Comparison of ENCODE assay signal across 8 cellular contexts in the genomic region with DNA sequence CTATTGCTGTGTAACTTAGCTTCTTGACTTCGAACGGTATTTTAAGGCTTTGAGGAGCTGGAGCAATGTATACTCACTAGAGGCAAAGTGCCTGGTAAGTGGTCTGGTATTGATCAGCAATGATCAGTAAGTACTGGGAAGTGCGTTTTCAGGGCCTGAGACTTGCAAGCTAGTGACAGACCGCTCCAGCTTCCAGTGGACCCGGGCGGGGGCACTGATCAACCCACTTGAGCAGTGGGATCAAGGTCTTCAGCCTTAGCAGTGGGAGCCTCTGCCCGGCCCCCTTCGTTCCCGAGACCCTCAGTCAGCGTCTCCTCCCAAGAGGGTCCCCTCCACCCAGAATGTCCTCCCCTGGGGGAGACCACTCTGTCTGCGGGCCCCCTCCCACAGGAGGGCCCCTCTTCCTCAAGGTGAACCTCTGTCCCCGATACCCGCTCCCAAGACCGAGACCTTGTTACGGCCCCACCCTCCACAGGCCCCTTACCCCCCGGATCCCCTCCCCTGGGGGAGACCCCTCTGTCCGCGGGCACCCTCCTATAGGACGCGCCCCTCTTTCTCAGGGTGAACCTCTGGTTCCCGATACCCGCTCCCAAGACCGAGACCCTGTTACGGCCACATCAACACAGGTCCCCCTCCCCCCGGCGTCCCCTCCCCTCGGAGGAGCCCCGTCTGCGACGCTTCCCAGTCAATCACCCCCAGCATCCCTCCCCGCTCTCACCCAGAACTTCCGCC. TPM values are rescaled to one million over a fixed set of nuclear protein-coding genes. Genes with fewer than 3 reads are reported as not detected.
A peak's percentile ranks its signal among the peaks of the same experiment; 100 is the strongest.
DNase-seq lines count a peak whose midpoint lies in the region; ATAC-seq, FAIRE-seq and TF ChIP-seq lines count a peak whose summit lies in the region.

No MANE protein-coding gene starts in this region.

- peak overlapping the region; percentile 96 for H3K9ac ChIP-seq in keratinocyte (ENCODE audit: control insufficient read depth, extremely low read depth, insufficient read depth, low read length)
- H3K9ac ChIP-seq in stomach smooth muscle (ENCODE audit: low read length in 2 of 2), result peak overlapping the region; percentile 78 to 88

- H3K4me1 Mint-ChIP-seq in CD4-positive, alpha-beta T cell (ENCODE audit: low read depth), result peaks cover 34% of the 10 kb centered on the region

- intact Hi-C loops in CD4-positive, alpha-beta T cell (cut with DNase I, micrococcal nuclease), result loop anchor here in 1 of 2 experiments (5.0 to 10.0 kb wide), 2 partner anchors 404 to 484 kb away; a partner anchor contains a TSS
- intact Hi-C loops in breast epithelium (cut with DNase I; ENCODE audit: low total_unique reads), result no loop called here

- H3K9me1 ChIP-seq in keratinocyte (ENCODE audit: control insufficient read depth, extremely low read depth, insufficient read depth, low read length), result peaks cover 3% of the 10 kb centered on the region

- H3K36me3 Mint-ChIP-seq in CD4-positive, alpha-beta T cell (ENCODE audit: low read depth), result no peaks in the 10 kb centered on the region

- POLR2A ChIA-PET in CD4-positive, alpha-beta T cell (lab: Charles Lee), result interaction anchor here (0.6 to 0.8 kb wide), 2 partner anchors 193 to 382 kb away, joined by 3 read pairs; no protein-coding TSS in a partner anchor

- peak overlapping the region; percentile 78 to 99 (median 88) for H3K4me3 ChIP-seq in breast epithelium
- H3K4me3 ChIP-seq in keratinocyte (ENCODE audit: control insufficient read depth in 2 of 3, extremely low read depth in 1 of 3, insufficient read depth in 2 of 3, low read depth in 1 of 3, low read length in 3 of 3), result peak overlapping the region; percentile 80 to 96 (median 92)
- H3K4me3 ChIP-seq in stomach smooth muscle (ENCODE audit: low read length in 2 of 2), result peak overlapping the region; percentile 91 to 93

- peaks cover 41% of the 10 kb centered on the region for H3K79me2 ChIP-seq in keratinocyte (ENCODE audit: control insufficient read depth, insufficient read depth, low read length)

- no peak for TF ChIP-seq POLR2A in breast epithelium (IDR thresholded peaks at IDR 0.05)

- no peaks in the 10 kb centered on the region for H3K9me3 ChIP-seq in CD4-positive, alpha-beta T cell (ENCODE audit: control insufficient read depth, low read length)
- H3K9me3 ChIP-seq in breast epithelium, result no peaks in the 10 kb centered on the region
- H3K9me3 ChIP-seq in keratinocyte (ENCODE audit: control insufficient read depth, low read depth, low read length), result no peaks in the 10 kb centered on the region
- H3K9me3 ChIP-seq in stomach smooth muscle (ENCODE audit: control insufficient read depth in 2 of 2, low read length in 2 of 2), result no peaks in the 10 kb centered on the region

- FAIRE-seq in keratinocyte (lab: Jason Lieb, UNC), result no peak

- dilution Hi-C loops in keratinocyte (cut with MboI; ENCODE audit: extremely low pct_ligation_motif_present, low sequenced_read_pairs), result no loop called here

- no peak for ATAC-seq in CD4-positive, alpha-beta T cell (ENCODE audit: poor library complexity)
- no peak for ATAC-seq in HG03095 (IDR thresholded peaks at IDR 0.05; ENCODE audit: unreplicated experiment)

- H2AFZ ChIP-seq in keratinocyte (ENCODE audit: control insufficient read depth, low read length), result peak overlapping the region; percentile 91

- no peak for TF ChIP-seq CTCF in CD4-positive, alpha-beta T cell (IDR thresholded peaks at IDR 0.05)
- TF ChIP-seq CTCF in breast epithelium (IDR thresholded peaks at IDR 0.05) (no peak), keratinocyte (optimal IDR thresholded peaks at IDR 0.05 in 1 of 3, IDR thresholded peaks at IDR 0.05 in 1 of 3, conservative IDR thresholded peaks at IDR 0.05 in 1 of 3; ENCODE audit: extremely low read depth in 1 of 3, insufficient read depth in 2 of 3, low read length in 3 of 3) (no peak)

- no peaks in the 10 kb centered on the region for H3K27me3 ChIP-seq in CD4-positive, alpha-beta T cell (ENCODE audit: control insufficient read depth, insufficient read depth, low read length)
- H3K27me3 ChIP-seq in breast epithelium, result no peaks in the 10 kb centered on the region
- H3K27me3 ChIP-seq in keratinocyte (ENCODE audit: control insufficient read depth, extremely low read depth, insufficient read depth, low read length), result no peaks in the 10 kb centered on the region
- no peaks in the 10 kb centered on the region for H3K27me3 ChIP-seq in stomach smooth muscle (ENCODE audit: control insufficient read depth in 1 of 2, insufficient read depth in 2 of 2, low read length in 2 of 2)

- DNase-seq in CD4-positive, alpha-beta T cell, result no peak
- DNase-seq in HuH-7 (ENCODE audit: low spot score) (peak; percentile 82), breast epithelium (ENCODE audit: low spot score in 2 of 2) (no peak), keratinocyte (ENCODE audit: low read depth, low spot score) (no peak), RPMI8226 (no peak)
- DNase-seq in activated CD4-positive, alpha-beta T cell treated with anti-CD3 and anti-CD28 coated beads for 1 hour, result no peak

- no peak overlapping the region for H3K27ac ChIP-seq in CD4-positive, alpha-beta T cell (ENCODE audit: low read depth, low read length)
- H3K27ac ChIP-seq in breast epithelium (peak overlapping the region; percentile 90 to 91), keratinocyte (ENCODE audit: control insufficient read depth, insufficient read depth, low read length) (peak overlapping the region; percentile 82), stomach smooth muscle (ENCODE audit: low read length) (peak overlapping the region; percentile 49)

- H3K27me3 Mint-ChIP-seq in CD4-positive, alpha-beta T cell, result peaks cover 13% of the 10 kb centered on the region

- H3K36me3 ChIP-seq in breast epithelium, result no peaks in the 10 kb centered on the region
- peaks cover 0 to 3% of the 10 kb centered on the region in 2 experiments for H3K36me3 ChIP-seq in keratinocyte (ENCODE audit: control insufficient read depth in 2 of 2, extremely low read depth in 1 of 2, insufficient read depth in 2 of 2, low read length in 2 of 2)
- H3K36me3 ChIP-seq in stomach smooth muscle (ENCODE audit: control insufficient read depth in 2 of 2, insufficient read depth in 2 of 2, low read length in 2 of 2), result no peaks in the 10 kb centered on the region

- H3K4me2 ChIP-seq in keratinocyte (ENCODE audit: control insufficient read depth, extremely low read depth, insufficient read depth, low read depth, low read length), result peak overlapping the region; percentile 91

- H3K4me1 ChIP-seq in breast epithelium (peaks cover 3 to 10% of the 10 kb centered on the region in 2 donors), keratinocyte (ENCODE audit: control insufficient read depth, extremely low read depth, insufficient read depth, low read length) (peaks cover 23% of the 10 kb centered on the region), stomach smooth muscle (ENCODE audit: control insufficient read depth, insufficient read depth, low read length) (peaks cover 10% of the 10 kb centered on the region)

- H4K20me1 ChIP-seq in keratinocyte (ENCODE audit: control insufficient read depth, extremely low read depth, insufficient read depth, low read length), result no peaks in the 10 kb centered on the region

- H3K9me3 Mint-ChIP-seq in CD4-positive, alpha-beta T cell, result no peaks in the 10 kb centered on the region

- H3K4me3 Mint-ChIP-seq in CD4-positive, alpha-beta T cell, result peak overlapping the region; percentile 92

- CTCF ChIA-PET in CD4-positive, alpha-beta T cell (lab: Charles Lee), result no interaction called here

- peak overlapping the region; percentile 91 for H3K27ac Mint-ChIP-seq in CD4-positive, alpha-beta T cell

RNA-seq across cellular contexts. Expression of a gene that starts 0.4 kb away (rescaled TPM):
- 10 to 100 TPM; 43.8 to 48.0 TPM for total RNA-seq in CD4-positive, alpha-beta T cell
- total RNA-seq in breast epithelium, result 100 to 1,000 TPM in 2 of 3 donors, 10 to 100 TPM in 1; 78.6 to 145 (median 138) TPM
- polyA plus RNA-seq in keratinocyte, result 238 to 276 TPM (median 242 TPM) in 3 replicates
- polyA plus RNA-seq in keratinocyte (2011; ENCODE audit: low read depth), result 147 TPM
- 172 and 329 TPM in 2 replicates for polyA plus RNA-seq in keratinocyte (2011; cell fraction: cytosol; rRNA removed)
- 190 and 196 TPM in 2 replicates for polyA plus RNA-seq in keratinocyte (2011; cell fraction: nucleus; rRNA removed)
- polyA plus RNA-seq in keratinocyte (2012; ENCODE audit: low replicate concordance), result 88.1 and 124 TPM in 2 replicates
- polyA minus RNA-seq in keratinocyte, result 156 to 320 TPM (median 270 TPM) in 3 replicates
- polyA minus RNA-seq in keratinocyte (2011; cell fraction: cytosol; rRNA and poly(A)+ RNA removed), result 71.7 TPM
- polyA minus RNA-seq in keratinocyte (2011; cell fraction: nucleus; rRNA and poly(A)+ RNA removed), result 59.4 and 126 TPM in 2 replicates
